8 cellular contexts compared by ENCODE assay signal in genomic region chr4:169008478-169008877, GRCh38. TPM values are rescaled to one million over a fixed set of nuclear protein-coding genes. Genes with fewer than 3 reads are reported as not detected.
DNase-seq lines count a peak whose midpoint lies in the region; ATAC-seq and TF ChIP-seq lines count a peak whose summit lies in the region.

No MANE protein-coding gene starts in this region.

- peaks cover 39% of the 10 kb centered on the region for H3K4me1 Mint-ChIP-seq in CD8-positive, alpha-beta T cell (ENCODE audit: low read depth)
- H3K4me1 Mint-ChIP-seq in chondrocyte (ENCODE audit: low read depth): peaks cover 45% of the 10 kb centered on the region
- peaks cover 32% of the 10 kb centered on the region in 2 donors for H3K4me1 Mint-ChIP-seq in natural killer cell treated with Interleukin-12 subunit alpha and Interleukin-12 subunit beta and Interleukin-15 and Interleukin-18, amount 100 ng/mL, for 72 hours (ENCODE audit: low read depth in 2 of 2)

- no peaks in the 10 kb centered on the region for H3K27me3 ChIP-seq in CD8-positive, alpha-beta T cell (ENCODE audit: insufficient read depth, low read length)

- H3K27me3 Mint-ChIP-seq in CD8-positive, alpha-beta T cell (ENCODE audit: low read depth): no peaks in the 10 kb centered on the region
- no peaks in the 10 kb centered on the region for H3K27me3 Mint-ChIP-seq in chondrocyte (ENCODE audit: low read depth)
- H3K27me3 Mint-ChIP-seq in natural killer cell treated with Interleukin-12 subunit alpha and Interleukin-12 subunit beta and Interleukin-15 and Interleukin-18, amount 100 ng/mL, for 72 hours: no peaks in the 10 kb centered on the region

- H3K27ac ChIP-seq in CD8-positive, alpha-beta T cell (ENCODE audit: low read depth, low read length): no peak overlapping the region

- no peaks in the 10 kb centered on the region for H3K9me3 ChIP-seq in CD8-positive, alpha-beta T cell (ENCODE audit: low read length)

- no peak for ATAC-seq in CD8-positive, alpha-beta T cell
- ATAC-seq in natural killer cell treated with Interleukin-12 subunit alpha and Interleukin-12 subunit beta and Interleukin-15 and Interleukin-18, amount 100 ng/mL, for 72 hours: no peak
- no peak for ATAC-seq in GM18511 (IDR thresholded peaks at IDR 0.05; ENCODE audit: unreplicated experiment)
- ATAC-seq in HG03378 (IDR thresholded peaks at IDR 0.05; ENCODE audit: unreplicated experiment): no peak
- ATAC-seq in GM21717 (IDR thresholded peaks at IDR 0.05; ENCODE audit: unreplicated experiment): no peak

- H3K4me3 ChIP-seq in CD8-positive, alpha-beta T cell (ENCODE audit: low read depth, low read length): peak overlapping the region; percentile 96

- CTCF ChIA-PET in CD8-positive, alpha-beta T cell (lab: Charles Lee): interaction anchor here (1.3 kb wide), 1 partner anchor 17 kb away, joined by 3 read pairs; no protein-coding TSS in a partner anchor

- no peaks in the 10 kb centered on the region for H3K36me3 ChIP-seq in CD8-positive, alpha-beta T cell (ENCODE audit: insufficient read depth, low read length)

- H3K4me1 ChIP-seq in CD8-positive, alpha-beta T cell (ENCODE audit: insufficient read depth, low read length): peaks cover 20% of the 10 kb centered on the region

- H3K4me3 Mint-ChIP-seq in CD8-positive, alpha-beta T cell: peak overlapping the region; percentile 97
- H3K4me3 Mint-ChIP-seq in chondrocyte (ENCODE audit: unreplicated experiment): peak overlapping the region; percentile 93
- peak overlapping the region; percentile 98 for H3K4me3 Mint-ChIP-seq in natural killer cell treated with Interleukin-12 subunit alpha and Interleukin-12 subunit beta and Interleukin-15 and Interleukin-18, amount 100 ng/mL, for 72 hours

- no peak for DNase-seq in CD8-positive, alpha-beta T cell
- peak; percentile 2 for DNase-seq in KG1 (lab: John Stamatoyannopoulos, UW)
- no peak for DNase-seq in chondrocyte (ENCODE audit: low spot score)
- DNase-seq in natural killer cell treated with Interleukin-12 subunit alpha and Interleukin-12 subunit beta and Interleukin-15 and Interleukin-18, amount 100 ng/mL, for 72 hours (ENCODE audit: low spot score): no peak
- no peak for DNase-seq in NOMO-1 (lab: John Stamatoyannopoulos, UW; ENCODE audit: unreplicated experiment in 2 of 2)

- H3K9me3 Mint-ChIP-seq in CD8-positive, alpha-beta T cell: no peaks in the 10 kb centered on the region
- no peaks in the 10 kb centered on the region for H3K9me3 Mint-ChIP-seq in chondrocyte (ENCODE audit: low read depth)
- no peaks in the 10 kb centered on the region for H3K9me3 Mint-ChIP-seq in natural killer cell treated with Interleukin-12 subunit alpha and Interleukin-12 subunit beta and Interleukin-15 and Interleukin-18, amount 100 ng/mL, for 72 hours

- POLR2A ChIA-PET in CD8-positive, alpha-beta T cell (lab: Charles Lee): interaction anchor here (0.8 to 2.0 kb wide), 2 partner anchors 10 to 528 kb away, joined by 3 to 10 read pairs; partner anchors contain the start of gene DDX60L

- no peak for TF ChIP-seq CTCF in CD8-positive, alpha-beta T cell (IDR thresholded peaks at IDR 0.05)
- no peak for TF ChIP-seq CTCF in chondrocyte (IDR thresholded peaks at IDR 0.05)

- intact Hi-C loops in CD8-positive, alpha-beta T cell (cut with DNase I, micrococcal nuclease): loop anchor here (2.0 to 10.0 kb wide), 4 partner anchors 86 to 749 kb away; partner anchors contain the start of gene HPF1 (in 1 of the 2)

- peaks cover 38% of the 10 kb centered on the region for H3K36me3 Mint-ChIP-seq in CD8-positive, alpha-beta T cell
- H3K36me3 Mint-ChIP-seq in chondrocyte (ENCODE audit: low read depth): peaks cover 8% of the 10 kb centered on the region
- peaks cover 7% of the 10 kb centered on the region for H3K36me3 Mint-ChIP-seq in natural killer cell treated with Interleukin-12 subunit alpha and Interleukin-12 subunit beta and Interleukin-15 and Interleukin-18, amount 100 ng/mL, for 72 hours

- H3K27ac Mint-ChIP-seq in CD8-positive, alpha-beta T cell: peak overlapping the region; percentile 96
- peak overlapping the region; percentile 98 for H3K27ac Mint-ChIP-seq in chondrocyte (ENCODE audit: unreplicated experiment)
- H3K27ac Mint-ChIP-seq in natural killer cell treated with Interleukin-12 subunit alpha and Interleukin-12 subunit beta and Interleukin-15 and Interleukin-18, amount 100 ng/mL, for 72 hours: peak overlapping the region; percentile 94 to 99

RNA-seq across cellular contexts. Expression of gene CBR4, which starts 1.6 kb away (rescaled TPM):
- 1 to 10 TPM; 4.6 to 6.0 TPM for total RNA-seq in CD8-positive, alpha-beta T cell
- 15.2 to 19.7 TPM (median 15.7 TPM) in 3 replicates for total RNA-seq in chondrocyte
- 10 to 100 TPM in 1 of 2 donors, 1 to 10 TPM in 1; 9.2 to 21.6 TPM for total RNA-seq in natural killer cell treated with Interleukin-12 subunit alpha and Interleukin-12 subunit beta and Interleukin-15 and Interleukin-18, amount 100 ng/mL, for 72 hours
